Comparison of ENCODE assay signal across 8 cellular contexts in the genomic region with DNA sequence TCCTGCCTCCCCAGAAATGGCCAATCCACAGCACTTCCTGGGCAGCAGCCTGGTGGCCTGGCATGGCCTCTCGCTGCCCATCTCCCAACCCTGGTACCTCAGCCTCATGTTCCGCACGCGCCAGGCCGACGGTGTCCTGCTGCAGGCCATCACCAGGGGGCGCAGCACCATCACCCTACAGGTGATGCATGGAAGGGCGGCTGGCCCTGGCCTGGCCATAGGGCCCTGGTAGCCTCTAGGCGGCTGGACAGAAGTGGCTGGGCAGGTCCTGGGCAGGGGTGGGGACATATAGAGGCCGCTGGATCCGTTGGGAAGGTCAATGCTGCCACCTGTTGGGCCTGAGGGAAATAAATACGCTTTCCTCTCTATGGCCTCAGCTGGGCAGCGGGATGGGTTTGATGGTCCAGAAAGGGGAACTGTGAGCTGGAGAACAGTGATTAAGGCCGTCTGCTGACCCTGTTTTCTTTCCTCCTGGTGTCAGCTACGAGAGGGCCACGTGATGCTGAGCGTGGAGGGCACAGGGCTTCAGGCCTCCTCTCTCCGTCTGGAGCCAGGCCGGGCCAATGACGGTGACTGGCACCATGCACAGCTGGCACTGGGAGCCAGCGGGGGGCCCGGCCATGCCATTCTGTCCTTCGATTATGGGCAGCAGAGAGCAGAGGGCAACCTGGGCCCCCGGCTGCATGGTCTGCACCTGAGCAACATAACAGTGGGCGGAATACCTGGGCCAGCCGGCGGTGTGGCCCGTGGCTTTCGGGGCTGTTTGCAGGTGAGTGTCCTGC. TPM values are rescaled to one million over a fixed set of nuclear protein-coding genes. Genes with fewer than 3 reads are reported as not detected.
DNase-seq lines count a peak whose midpoint lies in the region; ATAC-seq and TF ChIP-seq lines count a peak whose summit lies in the region.

No MANE protein-coding gene starts in this region.

- no peak overlapping the region for H3K18ac ChIP-seq in mesenchymal stem cell (ENCODE audit: low read depth in 1 of 2, low read length in 2 of 2)

- no peak overlapping the region for H4K91ac ChIP-seq in mesenchymal stem cell (ENCODE audit: low read length)

- DNase-seq in NCI-H748 (lab: John Stamatoyannopoulos, UW; ENCODE audit: unreplicated experiment): peak; percentile 84
- peak; percentile 45 to 61 for DNase-seq in activated CD8-positive, alpha-beta memory T cell treated with anti-CD3 and anti-CD28 coated beads for 4 hours (ENCODE audit: low read depth in 2 of 2)
- peak; percentile 70 to 75 (median 74) for DNase-seq in effector memory CD8-positive, alpha-beta T cell
- peak; percentile 84 for DNase-seq in mesenchymal stem cell
- DNase-seq in stimulated activated CD8-positive, alpha-beta memory T cell treated with anti-CD3 and anti-CD28 coated beads, Interleukin-2, amount 100 ng/mL, for 1 hour (ENCODE audit: low read depth in 2 of 2): peak; percentile 34 to 51
- DNase-seq in inferior parietal cortex (ENCODE audit: extremely low spot score): no peak

- no peak overlapping the region for H2AK5ac ChIP-seq in mesenchymal stem cell (ENCODE audit: low read length, severe bottlenecking)

- no peak overlapping the region for H3K4me3 Mint-ChIP-seq in effector memory CD8-positive, alpha-beta T cell

- no peak overlapping the region for H3K4me3 ChIP-seq in mesenchymal stem cell (ENCODE audit: insufficient read depth in 1 of 2, low read depth in 1 of 2, low read length in 2 of 2)

- H3K9me3 Mint-ChIP-seq in effector memory CD8-positive, alpha-beta T cell: no peaks in the 10 kb centered on the region

- no peak overlapping the region for H2BK120ac ChIP-seq in mesenchymal stem cell (ENCODE audit: low read depth, low read length)

- peak; percentile 34 for TF ChIP-seq CTCF in GM12801 (IDR thresholded peaks at IDR 0.05; ENCODE audit: extremely low read depth, insufficient read length)

- H3K79me1 ChIP-seq in mesenchymal stem cell (replicated peaks; ENCODE audit: low read length, poor library complexity, severe bottlenecking): no peaks in the 10 kb centered on the region

- H4K8ac ChIP-seq in mesenchymal stem cell (ENCODE audit: low read length): peak overlapping the region; percentile 52

- H2BK5ac ChIP-seq in mesenchymal stem cell (ENCODE audit: low read depth, low read length, poor library complexity, severe bottlenecking): no peak overlapping the region

- H3K9me3 ChIP-seq in mesenchymal stem cell (ENCODE audit: control insufficient read depth, low read length): no peaks in the 10 kb centered on the region

- peak overlapping the region in 1 of 2 experiments; percentile 16 for H2BK12ac ChIP-seq in mesenchymal stem cell (ENCODE audit: low read length in 2 of 2)

- H3K4me1 ChIP-seq in mesenchymal stem cell (ENCODE audit: control insufficient read depth, insufficient read depth, low read depth, low read length): peaks cover 26% of the 10 kb centered on the region

- H3K4me1 Mint-ChIP-seq in effector memory CD8-positive, alpha-beta T cell (ENCODE audit: low read depth in 2 of 2): peaks cover 0 to 6% of the 10 kb centered on the region in 2 donors

- no peak overlapping the region for H3K27ac Mint-ChIP-seq in effector memory CD8-positive, alpha-beta T cell

- H2BK15ac ChIP-seq in mesenchymal stem cell (ENCODE audit: low read depth, poor library complexity, severe bottlenecking): no peak overlapping the region

- no peak overlapping the region for H3K23ac ChIP-seq in mesenchymal stem cell (ENCODE audit: low read length in 2 of 2)

- peaks cover 0 to 69% of the 10 kb centered on the region in 2 experiments for H3K36me3 ChIP-seq in mesenchymal stem cell (ENCODE audit: control insufficient read depth in 1 of 2, insufficient read depth in 2 of 2, low read depth in 1 of 2, low read length in 2 of 2)

- peaks cover 0 to 18% of the 10 kb centered on the region in 2 experiments for H3K27me3 ChIP-seq in mesenchymal stem cell (ENCODE audit: control insufficient read depth in 1 of 2, insufficient read depth in 1 of 2, low read length in 2 of 2)

- 48% methylated on average over 29 of the region's 29 CpGs for WGBS in mesenchymal stem cell

- no peaks in the 10 kb centered on the region for H3K27me3 Mint-ChIP-seq in effector memory CD8-positive, alpha-beta T cell

- no peak overlapping the region for H3K4me2 ChIP-seq in mesenchymal stem cell (ENCODE audit: low read length, poor library complexity, severe bottlenecking)

- ATAC-seq in HG02678 (IDR thresholded peaks at IDR 0.05; ENCODE audit: unreplicated experiment): peak; percentile 77
- ATAC-seq in effector memory CD8-positive, alpha-beta T cell (replicated peaks): peak; percentile 98

- no peak overlapping the region for H3K27ac ChIP-seq in mesenchymal stem cell (ENCODE audit: low read length, poor library complexity, severe bottlenecking)

- no peak overlapping the region for H3K4ac ChIP-seq in mesenchymal stem cell (ENCODE audit: low read depth in 1 of 2, low read length in 2 of 2)

- peaks cover 4% of the 10 kb centered on the region for H3K36me3 Mint-ChIP-seq in effector memory CD8-positive, alpha-beta T cell (ENCODE audit: insufficient read depth)

- H3K9ac ChIP-seq in mesenchymal stem cell (ENCODE audit: low read length): no peak overlapping the region

- H3K14ac ChIP-seq in mesenchymal stem cell (ENCODE audit: low read length in 2 of 2): peak overlapping the region in 1 of 2 experiments; percentile 35

- H2AFZ ChIP-seq in mesenchymal stem cell (ENCODE audit: low read depth, low read length): no peak overlapping the region

RNA-seq across cellular contexts. Expression of gene CELSR2, which starts 14.4 kb away (rescaled TPM):
- 1.0 TPM for polyA plus RNA-seq in mesenchymal stem cell (2013, experiment 1 of 2)
- 0.93 TPM for polyA plus RNA-seq in mesenchymal stem cell (2013, experiment 2 of 2)

RNA-seq across cellular contexts. Expression of gene PSRC1, which starts 19.2 kb away (rescaled TPM):
- polyA plus RNA-seq in mesenchymal stem cell (2013, experiment 1 of 2): 7.4 TPM
- polyA plus RNA-seq in mesenchymal stem cell (2013, experiment 2 of 2): 7.5 TPM

RNA-seq across cellular contexts. Expression of gene MYBPHL, which starts 43.0 kb away (rescaled TPM):
- 0.14 TPM for polyA plus RNA-seq in mesenchymal stem cell (2013, experiment 1 of 2)
- polyA plus RNA-seq in mesenchymal stem cell (2013, experiment 2 of 2): not detected

RNA-seq across cellular contexts. Expression of gene SARS1, which starts 50.1 kb away (rescaled TPM):
- polyA plus RNA-seq in mesenchymal stem cell (2013, experiment 1 of 2): 210 TPM
- polyA plus RNA-seq in mesenchymal stem cell (2013, experiment 2 of 2): 208 TPM
